In the genomic region with DNA sequence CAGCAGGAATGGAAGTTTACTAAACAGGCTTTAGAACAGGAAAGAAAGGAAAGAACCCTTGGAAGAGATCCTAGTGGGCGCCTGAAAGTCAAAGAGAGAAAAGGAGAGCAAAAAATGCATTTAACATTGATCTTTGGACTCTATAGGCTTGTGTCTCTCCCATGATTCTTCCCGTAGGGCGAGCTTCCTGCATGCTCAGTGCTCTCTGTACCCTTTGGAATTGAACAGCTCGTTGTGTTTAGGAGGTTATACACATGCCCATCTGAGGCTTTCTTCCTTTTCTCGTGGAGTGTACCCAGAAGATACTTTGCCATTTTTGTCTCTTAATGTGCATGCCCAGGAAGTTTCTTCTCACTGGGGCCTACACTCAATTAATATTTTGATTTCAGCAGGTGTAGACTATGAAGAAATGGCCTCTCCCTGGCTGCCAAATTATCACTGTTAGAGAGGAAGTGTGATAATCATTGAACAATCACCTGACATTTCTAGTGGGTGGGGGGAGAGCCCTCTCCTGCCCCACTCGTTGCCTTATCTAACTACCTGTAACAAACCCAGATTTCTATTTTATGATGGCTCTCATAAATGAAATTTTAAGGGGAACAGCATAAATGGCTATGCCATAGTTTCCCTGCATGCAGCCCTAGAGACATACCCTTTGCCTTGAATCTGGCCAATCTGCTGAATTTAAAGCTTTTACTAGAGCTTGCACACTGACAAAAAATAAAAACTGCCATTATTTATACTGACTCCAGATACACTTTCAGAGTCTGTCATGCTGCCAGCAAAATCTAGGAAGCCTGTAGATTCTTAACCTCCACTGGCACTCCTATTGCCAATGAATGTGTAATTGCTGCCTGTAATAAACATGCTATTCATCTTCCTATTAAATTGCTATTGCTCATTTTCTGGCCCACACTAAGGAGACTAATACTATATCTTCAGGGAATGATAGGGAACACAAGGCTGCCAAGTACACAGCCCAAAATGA, we compare ENCODE assay signal across 1 cellular context. TPM values are rescaled to one million over a fixed set of nuclear protein-coding genes. Genes with fewer than 3 reads are reported as not detected.
"Had no signal": no experiment of that assay in that cellular context is flagged by ENCODE, and none has a peak within 500 bp of the region (broad histone marks: within the 10 kb centered on the region; RNA-seq: fewer than 3 reads in every experiment).

No MANE protein-coding gene starts in this region.

RNA-seq across cellular contexts. Expression of gene MALL, which starts 56.0 kb away (rescaled TPM):
- total RNA-seq: LHCN-M2 had no signal
